8 cellular contexts compared by ENCODE assay signal in the genomic region with DNA sequence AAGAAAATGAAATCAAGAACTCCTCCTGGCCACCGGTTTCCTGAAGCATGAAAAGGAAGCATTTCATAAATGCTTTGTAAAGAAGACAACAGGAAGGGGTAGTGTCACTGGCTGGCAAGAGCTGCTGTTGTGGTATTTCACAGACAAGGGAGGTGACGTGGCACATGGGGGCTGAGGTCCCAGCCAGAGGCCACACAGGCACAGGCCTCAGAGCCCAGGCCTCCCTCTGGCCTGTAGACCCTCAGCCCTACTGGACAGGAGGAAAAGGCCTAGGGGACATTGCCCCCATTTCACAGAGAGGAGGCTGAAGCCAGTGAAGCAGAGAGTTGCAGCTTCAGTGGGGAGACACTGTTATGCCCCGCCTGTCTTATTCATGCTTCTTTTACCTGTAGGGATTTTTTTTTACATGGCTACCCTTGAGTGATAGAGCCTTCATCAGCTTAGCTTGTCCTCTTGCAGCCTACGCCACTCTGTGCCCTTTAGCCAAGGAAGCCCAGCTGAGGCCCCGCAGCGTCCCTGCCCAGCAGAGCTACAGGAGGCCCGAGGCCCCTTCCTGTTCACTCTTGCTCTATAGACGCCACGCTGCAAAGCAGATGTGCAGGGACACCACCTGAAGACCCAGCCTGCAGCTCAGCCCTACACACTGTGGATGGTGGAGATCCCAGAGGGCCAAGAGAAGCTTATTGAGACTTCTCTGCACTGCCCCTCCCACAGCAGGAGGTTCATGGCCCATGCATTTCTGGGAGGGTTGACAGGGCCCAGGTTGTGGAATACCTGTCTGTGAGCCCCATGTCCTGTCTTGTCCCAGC.
A peak's percentile ranks its signal among the peaks of the same experiment; 100 is the strongest.
DNase-seq lines count a peak whose midpoint lies in the region; ATAC-seq, FAIRE-seq and TF ChIP-seq lines count a peak whose summit lies in the region.

No MANE protein-coding gene starts in this region.

- peak; percentile 61 to 79 for DNase-seq in central memory CD8-positive, alpha-beta T cell (ENCODE audit: low spot score in 2 of 2)
- DNase-seq in WERI-Rb-1 (no peak), HTR-8/SVneo (ENCODE audit: insufficient read length, low spot score) (no peak)

- H3K27ac Mint-ChIP-seq in T-helper 1 cell treated with Interleukin-12 subunit alpha and Interleukin-12 subunit beta and Interleukin-4 antibody, amounts not matched to agents 30 μg/mL and 1 μg/mL, for 36 hours: peak overlapping the region; percentile 100
- H3K27ac Mint-ChIP-seq in central memory CD8-positive, alpha-beta T cell (ENCODE audit: low read depth): peak overlapping the region; percentile 100

- no peaks in the 10 kb centered on the region for H3K36me3 ChIP-seq in mucosa of stomach (ENCODE audit: control insufficient read depth, insufficient read depth, low read length)
- no peaks in the 10 kb centered on the region for H3K36me3 ChIP-seq in WERI-Rb-1

- peaks cover 68% of the 10 kb centered on the region for H3K36me3 Mint-ChIP-seq in T-helper 1 cell treated with Interleukin-12 subunit alpha and Interleukin-12 subunit beta and Interleukin-4 antibody, amounts not matched to agents 30 μg/mL and 1 μg/mL, for 36 hours (ENCODE audit: low read depth)
- H3K36me3 Mint-ChIP-seq in central memory CD8-positive, alpha-beta T cell (ENCODE audit: insufficient read depth): peaks cover 61% of the 10 kb centered on the region

- H3K27me3 ChIP-seq in mucosa of stomach (ENCODE audit: control insufficient read depth, insufficient read depth, low read length) (no peaks in the 10 kb centered on the region), WERI-Rb-1 (ENCODE audit: insufficient read depth, low read depth, severe bottlenecking) (no peaks in the 10 kb centered on the region)

- no peaks in the 10 kb centered on the region for H3K9me3 ChIP-seq in mucosa of stomach (ENCODE audit: control insufficient read depth, low read length)
- no peaks in the 10 kb centered on the region for H3K9me3 ChIP-seq in WERI-Rb-1 (ENCODE audit: severe bottlenecking)

- H3K9ac ChIP-seq in mucosa of stomach (ENCODE audit: low read length): peak overlapping the region; percentile 42

- no peak overlapping the region for H3K4me3 ChIP-seq in mucosa of stomach (ENCODE audit: low read length)
- H3K4me3 ChIP-seq in WERI-Rb-1 (ENCODE audit: low read depth, low read length): no peak overlapping the region

- H3K27ac ChIP-seq in WERI-Rb-1: no peak overlapping the region

- no peak for FAIRE-seq in HTR-8/SVneo (lab: Jason Lieb, UNC)

- H3K27me3 Mint-ChIP-seq in T-helper 1 cell treated with Interleukin-12 subunit alpha and Interleukin-12 subunit beta and Interleukin-4 antibody, amounts not matched to agents 30 μg/mL and 1 μg/mL, for 36 hours (ENCODE audit: low read depth): no peaks in the 10 kb centered on the region
- no peaks in the 10 kb centered on the region for H3K27me3 Mint-ChIP-seq in central memory CD8-positive, alpha-beta T cell

- no peaks in the 10 kb centered on the region for H3K9me3 Mint-ChIP-seq in T-helper 1 cell treated with Interleukin-12 subunit alpha and Interleukin-12 subunit beta and Interleukin-4 antibody, amounts not matched to agents 30 μg/mL and 1 μg/mL, for 36 hours
- peaks cover 10% of the 10 kb centered on the region for H3K9me3 Mint-ChIP-seq in central memory CD8-positive, alpha-beta T cell

- TF ChIP-seq CTCF in WERI-Rb-1 (IDR thresholded peaks at IDR 0.05; ENCODE audit: low read depth, low read length): no peak

- peaks cover 87% of the 10 kb centered on the region for H3K4me1 Mint-ChIP-seq in T-helper 1 cell treated with Interleukin-12 subunit alpha and Interleukin-12 subunit beta and Interleukin-4 antibody, amounts not matched to agents 30 μg/mL and 1 μg/mL, for 36 hours (ENCODE audit: low read depth)
- H3K4me1 Mint-ChIP-seq in central memory CD8-positive, alpha-beta T cell: peaks cover 96% of the 10 kb centered on the region

- peak overlapping the region; percentile 77 for H3K4me3 Mint-ChIP-seq in T-helper 1 cell treated with Interleukin-12 subunit alpha and Interleukin-12 subunit beta and Interleukin-4 antibody, amounts not matched to agents 30 μg/mL and 1 μg/mL, for 36 hours
- peak overlapping the region; percentile 82 for H3K4me3 Mint-ChIP-seq in central memory CD8-positive, alpha-beta T cell

- H3K4me1 ChIP-seq in mucosa of stomach (ENCODE audit: control insufficient read depth, insufficient read depth, low read length): peaks cover 66% of the 10 kb centered on the region

- peak; percentile 50 for ATAC-seq in GM18868 (IDR thresholded peaks at IDR 0.05; ENCODE audit: unreplicated experiment)
- ATAC-seq in HG03095 (IDR thresholded peaks at IDR 0.05; ENCODE audit: unreplicated experiment): peak; percentile 41
- ATAC-seq in central memory CD8-positive, alpha-beta T cell (replicated peaks; ENCODE audit: extremely low read depth, poor library complexity, severe bottlenecking): peak; percentile 73
- no peak for ATAC-seq in GM18873 (IDR thresholded peaks at IDR 0.05; ENCODE audit: low FRiP score, unreplicated experiment)

Comparison
In these comparisons a context has a peak if more than half of its experiments do, and no peak if none do; other contexts are left out.
1. DNase-seq: peak in central memory CD8-positive, alpha-beta T cell (2 of 2); none in WERI-Rb-1 (single experiment) and HTR-8/SVneo (single experiment).